Comparison of ENCODE assay signal across 11 cellular contexts in genomic region chr2:30273574-30273929, GRCh38. TPM values are rescaled to one million over a fixed set of nuclear protein-coding genes. Genes with fewer than 3 reads are reported as not detected.
A peak's percentile ranks its signal among the peaks of the same experiment; 100 is the strongest.
DNase-seq lines count a peak whose midpoint lies in the region; ATAC-seq and TF ChIP-seq lines count a peak whose summit lies in the region.
"Had no signal": no experiment of that assay in that cellular context is flagged by ENCODE, and none has a peak within 500 bp of the region (broad histone marks: within the 10 kb centered on the region; RNA-seq: fewer than 3 reads in every experiment).

No MANE protein-coding gene starts in this region.

- peaks cover 26% of the 10 kb centered on the region for H3K4me1 ChIP-seq in skeletal muscle satellite cell (ENCODE audit: control insufficient read depth, insufficient read depth, low read length)
- peaks cover 16 to 25% (median 23%) of the 10 kb centered on the region in 4 donors for H3K4me1 ChIP-seq in esophagus muscularis mucosa

- H3K27me3 Mint-ChIP-seq in activated CD4-positive, alpha-beta T cell treated with anti-CD3 and anti-CD28 coated beads for 36 hours = no peaks in the 10 kb centered on the region
- H3K27me3 Mint-ChIP-seq: naive thymus-derived CD4-positive, alpha-beta T cell had no signal

- peak overlapping the region; percentile 46 for H3K4me3 Mint-ChIP-seq in activated CD4-positive, alpha-beta T cell treated with anti-CD3 and anti-CD28 coated beads for 36 hours
- H3K4me3 Mint-ChIP-seq: H9; naive thymus-derived CD4-positive, alpha-beta T cell had no signal

- H3K27ac ChIP-seq in RWPE1 (peak overlapping the region; percentile 62), esophagus muscularis mucosa (replicated peaks in 1 of 4) (no peak overlapping the region)
- H3K27ac ChIP-seq: thyroid gland had no signal

- H3K9me3 ChIP-seq in skeletal muscle satellite cell (replicated peaks; ENCODE audit: low read length) = no peaks in the 10 kb centered on the region
- H3K9me3 ChIP-seq in esophagus muscularis mucosa = no peaks in the 10 kb centered on the region
- H3K9me3 ChIP-seq in MG63 = no peaks in the 10 kb centered on the region
- H3K9me3 ChIP-seq: thyroid gland had no signal

- H3K36me3 ChIP-seq in skeletal muscle satellite cell (ENCODE audit: insufficient read depth, low read length) (no peaks in the 10 kb centered on the region), esophagus muscularis mucosa (no peaks in the 10 kb centered on the region), MG63 (no peaks in the 10 kb centered on the region)
- H3K36me3 ChIP-seq: thyroid gland had no signal

- peak overlapping the region; percentile 92 for H3K27ac Mint-ChIP-seq in activated CD4-positive, alpha-beta T cell treated with anti-CD3 and anti-CD28 coated beads for 36 hours

- H3K36me3 Mint-ChIP-seq in activated CD4-positive, alpha-beta T cell treated with anti-CD3 and anti-CD28 coated beads for 36 hours (ENCODE audit: low read depth) = peaks cover 9% of the 10 kb centered on the region

- H3K9ac ChIP-seq in skeletal muscle satellite cell (ENCODE audit: low read depth, low read length) = no peak overlapping the region

- CTCF ChIA-PET in activated CD4-positive, alpha-beta T cell treated with anti-CD3 and anti-CD28 coated beads for 36 hours (lab: Charles Lee) = interaction anchor here (0.7 to 2.1 kb wide), 3 partner anchors 65 to 112 kb away, joined by 3 to 12 read pairs (median 5); no protein-coding TSS in a partner anchor
- CTCF ChIA-PET in RWPE1 (lab: Yijun Ruan, JAX) = no interaction called here

- ATAC-seq in activated CD4-positive, alpha-beta T cell treated with anti-CD3 and anti-CD28 coated beads for 36 hours = peak; percentile 31
- ATAC-seq in HG03571 (IDR thresholded peaks at IDR 0.05; ENCODE audit: unreplicated experiment) = no peak
- ATAC-seq: naive thymus-derived CD4-positive, alpha-beta T cell had no signal

- 100% methylated on average over 3 of the region's 3 CpGs for WGBS in esophagus muscularis mucosa

- DNase-seq in activated CD4-positive, alpha-beta T cell treated with anti-CD3 and anti-CD28 coated beads for 36 hours = peak; percentile 61
- DNase-seq in activated CD4-positive, alpha-beta T cell treated with anti-CD3 and anti-CD28 coated beads for 4 hours = no peak
- DNase-seq in RWPE1 (ENCODE audit: low spot score) (no peak), epithelial cell of esophagus (ENCODE audit: low read depth) (peak; percentile 45), esophagus muscularis mucosa (ENCODE audit: extremely low spot score) (no peak), MG63 (no peak)
- DNase-seq: H9, thyroid gland had no signal

- POLR2A ChIA-PET in activated CD4-positive, alpha-beta T cell treated with anti-CD3 and anti-CD28 coated beads for 36 hours (lab: Charles Lee) = interaction anchor here (1.0 to 1.5 kb wide), 2 partner anchors 32 to 38 kb away, joined by 3 to 5 read pairs; no protein-coding TSS in a partner anchor
- POLR2A ChIA-PET in RWPE1 (lab: Yijun Ruan, JAX; ENCODE audit: low non-redundant PET) = no interaction called here

- H3K4me1 Mint-ChIP-seq in activated CD4-positive, alpha-beta T cell treated with anti-CD3 and anti-CD28 coated beads for 36 hours = peaks cover 79% of the 10 kb centered on the region

- peaks cover 3% of the 10 kb centered on the region for H3K9me3 Mint-ChIP-seq in activated CD4-positive, alpha-beta T cell treated with anti-CD3 and anti-CD28 coated beads for 36 hours (ENCODE audit: low read depth)
- H3K9me3 Mint-ChIP-seq: H9; naive thymus-derived CD4-positive, alpha-beta T cell had no signal

- H3K4me2 ChIP-seq in skeletal muscle satellite cell (ENCODE audit: low read length) = peak overlapping the region; percentile 18

- no peak overlapping the region for H3K4me3 ChIP-seq in epithelial cell of esophagus (ENCODE audit: low read length)
- H3K4me3 ChIP-seq in skeletal muscle satellite cell (ENCODE audit: low read length) = no peak overlapping the region
- no peak overlapping the region for H3K4me3 ChIP-seq in esophagus muscularis mucosa
- H3K4me3 ChIP-seq in MG63 = no peak overlapping the region
- H3K4me3 ChIP-seq: thyroid gland had no signal

- TF ChIP-seq EP300 in esophagus muscularis mucosa (IDR thresholded peaks at IDR 0.05) = no peak

- no peaks in the 10 kb centered on the region for H3K27me3 ChIP-seq in skeletal muscle satellite cell (ENCODE audit: control insufficient read depth, insufficient read depth, low read length)
- no peaks in the 10 kb centered on the region for H3K27me3 ChIP-seq in esophagus muscularis mucosa
- no peaks in the 10 kb centered on the region for H3K27me3 ChIP-seq in MG63
- H3K27me3 ChIP-seq: thyroid gland had no signal

- TF ChIP-seq CTCF in RWPE1 (conservative IDR thresholded peaks at IDR 0.05; ENCODE audit: low read depth) (no peak), epithelial cell of esophagus (IDR thresholded peaks at IDR 0.05; ENCODE audit: insufficient read depth, low read depth, low read length, missing control alignments) (no peak), esophagus muscularis mucosa (IDR thresholded peaks at IDR 0.05) (no peak)

- intact Hi-C loops in activated CD4-positive, alpha-beta T cell treated with anti-CD3 and anti-CD28 coated beads for 36 hours (cut with DNase I, micrococcal nuclease) = loop anchor here in 1 of 2 experiments (1.0 kb wide), 2 partner anchors 64 to 149 kb away; no protein-coding TSS in a partner anchor
- intact Hi-C loops in esophagus muscularis mucosa (cut with DNase I) = no loop called here

- TF ChIP-seq POLR2A in esophagus muscularis mucosa (IDR thresholded peaks at IDR 0.05; ENCODE audit: low read depth) = no peak

RNA-seq across cellular contexts. Expression of gene LBH, which starts 42.2 kb away (rescaled TPM):
- 100 to 1,000 TPM in 1 of 2 experiments, 10 to 100 TPM in 1; 89.6 to 108 TPM for total RNA-seq in activated CD4-positive, alpha-beta T cell treated with anti-CD3 and anti-CD28 coated beads for 36 hours
- total RNA-seq in skeletal muscle satellite cell (2012; rRNA removed) = 1.0 and 9.4 TPM in 2 replicates
- total RNA-seq in esophagus muscularis mucosa = 1,000 to 10,000 TPM in 1 of 4 donors, 100 to 1,000 TPM in 3; 120 to 1,007 (median 283) TPM
- total RNA-seq in MG63 (2014; rRNA removed; shearing (Covaris generic); ENCODE audit: low replicate concordance) = 21.5 and 60.0 TPM in 2 replicates

Comparison
In these comparisons a context has a peak if more than half of its experiments do, and no peak if none do; other contexts are left out.
1. DNase-seq: peak in activated CD4-positive, alpha-beta T cell treated with anti-CD3 and anti-CD28 coated beads for 36 hours (single experiment) and epithelial cell of esophagus (single experiment); none in activated CD4-positive, alpha-beta T cell treated with anti-CD3 and anti-CD28 coated beads for 4 hours (0 of 2), RWPE1 (single experiment), esophagus muscularis mucosa (single experiment) and MG63 (single experiment).